Comparison of ENCODE assay signal across 1 cellular context in the genomic region with DNA sequence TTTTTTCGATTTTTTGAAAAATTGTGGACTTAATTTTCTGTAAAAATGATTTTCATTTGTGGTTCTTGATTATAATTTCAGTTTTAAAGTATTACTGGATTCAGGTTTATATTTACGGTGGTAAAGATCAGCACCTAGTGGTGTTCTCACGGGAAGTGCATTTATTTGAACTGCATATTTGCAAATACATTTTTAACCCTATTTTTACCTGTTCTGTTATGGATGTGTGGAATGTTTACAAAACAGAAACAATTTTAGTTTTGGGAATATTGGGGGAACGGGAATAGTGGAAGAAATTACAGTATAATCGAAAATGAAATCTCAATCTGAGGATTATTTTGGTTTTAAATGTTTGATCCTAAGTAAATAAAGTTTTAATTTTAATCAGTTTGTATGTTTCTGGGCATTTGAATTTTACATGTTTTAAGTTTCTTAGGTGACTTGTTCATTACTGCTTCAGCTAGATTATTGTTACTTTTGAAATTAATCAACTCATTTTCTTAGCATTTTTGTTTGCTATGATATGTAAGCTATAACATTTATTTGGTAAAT.
TF ChIP-seq lines count a peak whose summit lies in the region.

No MANE protein-coding gene starts in this region.

TF ChIP-seq in HCT116, 20 proteins besides CTCF, POLR2A, EP300 and RAD21 (continued from another document):
- TF ChIP-seq, protein P1, sequence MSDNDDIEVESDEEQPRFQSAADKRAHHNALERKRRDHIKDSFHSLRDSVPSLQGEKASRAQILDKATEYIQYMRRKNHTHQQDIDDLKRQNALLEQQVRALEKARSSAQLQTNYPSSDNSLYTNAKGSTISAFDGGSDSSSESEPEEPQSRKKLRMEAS (IDR thresholded peaks at IDR 0.05): no peak
- TF ChIP-seq, protein P2, sequence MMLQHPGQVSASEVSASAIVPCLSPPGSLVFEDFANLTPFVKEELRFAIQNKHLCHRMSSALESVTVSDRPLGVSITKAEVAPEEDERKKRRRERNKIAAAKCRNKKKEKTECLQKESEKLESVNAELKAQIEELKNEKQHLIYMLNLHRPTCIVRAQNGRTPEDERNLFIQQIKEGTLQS (IDR thresholded peaks at IDR 0.05): no peak
